In genomic region chr3:111733856-111734255, GRCh38 we compare ENCODE assay signal across 20 cellular contexts. TPM values are rescaled to one million over a fixed set of nuclear protein-coding genes. Genes with fewer than 3 reads are reported as not detected.
DNase-seq lines count a peak whose midpoint lies in the region; ATAC-seq, FAIRE-seq and TF ChIP-seq lines count a peak whose summit lies in the region.
"Had no signal": no experiment of that assay in that cellular context is flagged by ENCODE, and none has a peak within 500 bp of the region (broad histone marks: within the 10 kb centered on the region; RNA-seq: fewer than 3 reads in every experiment).

No MANE protein-coding gene starts in this region.

- ATAC-seq in lower lobe of right lung: no peak
- ATAC-seq: activated CD4-positive, alpha-beta T cell treated with anti-CD3 and anti-CD28 coated beads for 36 hours; left cardiac atrium; psoas muscle had no signal

- no peak for TF ChIP-seq EP300 in esophagus muscularis mucosa (IDR thresholded peaks at IDR 0.05)

- intact Hi-C loops in esophagus muscularis mucosa (cut with DNase I): no loop called here
- intact Hi-C loops in lower lobe of right lung (cut with DNase I): no loop called here

- H3K27me3 ChIP-seq in esophagus muscularis mucosa (no peaks in the 10 kb centered on the region), lower lobe of right lung (ENCODE audit: low read depth) (no peaks in the 10 kb centered on the region), small intestine (ENCODE audit: control insufficient read depth in 2 of 2, insufficient read depth in 2 of 2, low read length in 2 of 2) (no peaks in the 10 kb centered on the region)

- FAIRE-seq in small intestine (lab: Jason Lieb, UNC): no peak
- FAIRE-seq: G401.6 had no signal

- TF ChIP-seq CTCF in 22Rv1 (IDR thresholded peaks at IDR 0.05) (no peak), esophagus muscularis mucosa (IDR thresholded peaks at IDR 0.05) (no peak), lower lobe of right lung (IDR thresholded peaks at IDR 0.05) (no peak)

- peak; percentile 58 for DNase-seq in M059J (ENCODE audit: low read depth)
- DNase-seq in esophagus muscularis mucosa (ENCODE audit: extremely low spot score): peak; percentile 17
- DNase-seq in lower lobe of right lung: no peak
- no peak for DNase-seq in activated naive CD4-positive, alpha-beta T cell (lab: John Stamatoyannopoulos, UW)
- DNase-seq in small intestine: no peak
- no peak for DNase-seq in NCI-H2196 (lab: John Stamatoyannopoulos, UW; ENCODE audit: unreplicated experiment)
- DNase-seq in activated CD4-positive, alpha-beta T cell treated with anti-CD3 and anti-CD28 coated beads for 48 hours: no peak
- DNase-seq: activated CD4-positive, alpha-beta T cell treated with anti-CD3 and anti-CD28 coated beads for 36 hours; activated naive CD8-positive, alpha-beta T cell treated with anti-CD3 and anti-CD28 coated beads, Interleukin-2, amount 10 ng/mL, durations not matched to agents 7 days and 5 days; C1 segment of cervical spinal cord; cortex of kidney; foreskin melanocyte; left cardiac atrium; NCI-H1417; NCI-H524 treated with DMSO at 0.1 percent for 48 hours; psoas muscle; stimulated activated CD4-positive, alpha-beta T cell treated with anti-CD3 and anti-CD28 coated beads, Interleukin-12 subunit alpha, Interleukin-12 subunit beta, amount 100 ng/mL, for 4 hours; SW 1271 had no signal

- no peaks in the 10 kb centered on the region for H3K9me3 ChIP-seq in esophagus muscularis mucosa
- H3K9me3 ChIP-seq in lower lobe of right lung: no peaks in the 10 kb centered on the region
- H3K9me3 ChIP-seq in small intestine (ENCODE audit: control insufficient read depth, low read depth): no peaks in the 10 kb centered on the region
- H3K9me3 ChIP-seq: psoas muscle had no signal

- peaks cover 39 to 46% (median 41%) of the 10 kb centered on the region in 4 donors for H3K4me1 ChIP-seq in esophagus muscularis mucosa
- H3K4me1 ChIP-seq in lower lobe of right lung: no peaks in the 10 kb centered on the region
- peaks cover 2 to 9% of the 10 kb centered on the region in 2 donors for H3K4me1 ChIP-seq in small intestine (ENCODE audit: control insufficient read depth in 2 of 2, insufficient read depth in 1 of 2, low read depth in 1 of 2, low read length in 1 of 2)

- H3K36me3 ChIP-seq in esophagus muscularis mucosa (no peaks in the 10 kb centered on the region), lower lobe of right lung (no peaks in the 10 kb centered on the region), small intestine (ENCODE audit: control insufficient read depth in 2 of 2, insufficient read depth in 2 of 2, low read length in 2 of 2) (no peaks in the 10 kb centered on the region)

- WGBS in esophagus muscularis mucosa: 91% methylated on average over 1 of the region's 1 CpG
- WGBS in small intestine, 3 donors: 78 to 95% (median 95%) methylated on average over 1 of the region's 1 CpG

- no peak for TF ChIP-seq POLR2A in esophagus muscularis mucosa (IDR thresholded peaks at IDR 0.05; ENCODE audit: low read depth)

- peak overlapping the region; percentile 80 for H3K27ac ChIP-seq in 22Rv1
- H3K27ac ChIP-seq in esophagus muscularis mucosa (replicated peaks in 1 of 4): no peak overlapping the region
- peak overlapping the region; percentile 57 for H3K27ac ChIP-seq in lower lobe of right lung
- no peak overlapping the region for H3K27ac ChIP-seq in small intestine (ENCODE audit: low read depth in 1 of 2, low read length in 1 of 2)
- H3K27ac ChIP-seq: psoas muscle had no signal

- H3K4me3 ChIP-seq in esophagus muscularis mucosa (no peak overlapping the region), lower lobe of right lung (peak overlapping the region; percentile 9), small intestine (ENCODE audit: low read depth in 1 of 2, low read length in 2 of 2) (no peak overlapping the region)
- H3K4me3 ChIP-seq: psoas muscle had no signal

RNA-seq across cellular contexts. Expression of gene PLCXD2, which starts 59.4 kb away (rescaled TPM):
- total RNA-seq in M059J (2014; rRNA removed; shearing (Covaris generic)): 0.79 and 0.96 TPM in 2 replicates
- total RNA-seq in esophagus muscularis mucosa (1 to 10 TPM in 1 of 4 donors, under 1 TPM in 3; 0.33 to 1.0 (median 0.52) TPM), lower lobe of right lung (8.0 TPM)
- 1 to 10 TPM; 1.4 to 3.4 (median 1.8) TPM for polyA plus RNA-seq in small intestine

Comparison
In these comparisons a context has a peak if more than half of its experiments do, and no peak if none do; other contexts are left out.
1. H3K27ac ChIP-seq: peak in 22Rv1 (single experiment) and lower lobe of right lung (single experiment); none in esophagus muscularis mucosa (0 of 4) and small intestine (0 of 2).
2. DNase-seq: peak in M059J (single experiment) and esophagus muscularis mucosa (single experiment); none in lower lobe of right lung (single experiment), activated naive CD4-positive, alpha-beta T cell (0 of 4), small intestine (single experiment), NCI-H2196 (single experiment) and activated CD4-positive, alpha-beta T cell treated with anti-CD3 and anti-CD28 coated beads for 48 hours (single experiment).